Comparison of ENCODE assay signal across 23 cellular contexts in the genomic region with DNA sequence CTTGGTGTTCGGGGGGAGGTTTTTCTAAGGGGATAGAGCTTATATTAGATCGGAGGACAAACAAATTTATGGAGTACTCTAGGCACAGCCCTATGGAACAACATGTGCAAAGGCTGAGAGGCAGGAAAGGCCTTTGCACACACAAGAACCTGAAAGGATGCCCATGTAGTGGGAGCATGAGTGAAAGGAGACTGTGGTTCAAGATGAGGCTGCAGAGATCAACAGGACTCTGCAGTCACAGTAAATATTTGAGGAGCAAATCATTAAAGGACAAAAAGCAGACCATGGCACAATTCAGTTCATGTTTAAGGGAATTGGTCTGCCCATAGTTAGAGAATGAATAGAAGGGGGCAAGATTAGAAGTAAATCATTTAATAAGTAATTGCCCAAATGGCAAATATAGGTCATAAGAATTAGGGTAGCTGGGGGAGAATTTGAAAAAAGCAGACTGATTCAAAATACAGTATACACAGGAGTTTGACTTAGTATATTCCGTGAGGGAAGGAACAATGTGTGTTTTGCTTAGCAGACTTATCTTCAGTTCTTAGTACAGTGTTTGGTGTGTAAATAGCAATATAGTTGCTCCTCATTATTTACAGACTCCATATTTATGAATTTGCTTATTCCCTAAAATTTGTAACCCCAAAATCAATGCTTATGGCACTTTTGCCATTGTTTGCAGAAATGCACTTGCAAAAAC.
DNase-seq lines count a peak whose midpoint lies in the region; ATAC-seq and TF ChIP-seq lines count a peak whose summit lies in the region.
"Had no signal": no experiment of that assay in that cellular context is flagged by ENCODE, and none has a peak within 500 bp of the region (broad histone marks: within the 10 kb centered on the region; RNA-seq: fewer than 3 reads in every experiment).

No MANE protein-coding gene starts in this region.

- no peaks in the 10 kb centered on the region for H3K36me3 ChIP-seq in GM23338 (ENCODE audit: insufficient read depth)
- H3K36me3 ChIP-seq in right lobe of liver = no peaks in the 10 kb centered on the region
- H3K36me3 ChIP-seq: BE2C; BLaER1 treated with 17β-estradiol and CSF1 and Interleukin-3, amounts not matched to agents 10 nM and 100 nM had no signal

- no peaks in the 10 kb centered on the region for H3K9me3 ChIP-seq in right lobe of liver
- H3K9me3 ChIP-seq: A549; BE2C; BLaER1 treated with 17β-estradiol and CSF1 and Interleukin-3, amounts not matched to agents 10 nM and 100 nM had no signal

- no peaks in the 10 kb centered on the region for H3K79me2 ChIP-seq in GM23338 (replicated peaks; ENCODE audit: insufficient read depth)

- no peaks in the 10 kb centered on the region for H3K36me3 Mint-ChIP-seq in GM23338 (ENCODE audit: low read depth)
- no peaks in the 10 kb centered on the region for H3K36me3 Mint-ChIP-seq in activated naive CD8-positive, alpha-beta T cell treated with anti-CD3 and anti-CD28 coated beads, Interleukin-2, amount 50 U/mL, for 24 hours (ENCODE audit: low read depth)
- no peaks in the 10 kb centered on the region for H3K36me3 Mint-ChIP-seq in stimulated activated effector memory CD8-positive, alpha-beta T cell treated with anti-CD3 and anti-CD28 coated beads, Interleukin-12 subunit alpha, Interleukin-12 subunit beta, amount 100 ng/mL, for 72 hours
- H3K36me3 Mint-ChIP-seq: CD14-positive monocyte; CD8-positive, alpha-beta memory T cell had no signal

- no peaks in the 10 kb centered on the region for H3K27me3 Mint-ChIP-seq in GM23338 (ENCODE audit: insufficient read depth, low read depth, poor library complexity)
- H3K27me3 Mint-ChIP-seq in activated naive CD8-positive, alpha-beta T cell treated with anti-CD3 and anti-CD28 coated beads, Interleukin-2, amount 50 U/mL, for 24 hours = no peaks in the 10 kb centered on the region
- H3K27me3 Mint-ChIP-seq: CD4-positive, alpha-beta T cell; CD8-positive, alpha-beta memory T cell had no signal

- peaks cover 3% of the 10 kb centered on the region; the same call in 1 of the 3 replicates for H3K9me3 Mint-ChIP-seq in GM23338
- H3K9me3 Mint-ChIP-seq in activated naive CD8-positive, alpha-beta T cell treated with anti-CD3 and anti-CD28 coated beads, Interleukin-2, amount 50 U/mL, for 24 hours = no peaks in the 10 kb centered on the region
- H3K9me3 Mint-ChIP-seq in stimulated activated effector memory CD8-positive, alpha-beta T cell treated with anti-CD3 and anti-CD28 coated beads, Interleukin-12 subunit alpha, Interleukin-12 subunit beta, amount 100 ng/mL, for 72 hours = peaks cover 18% of the 10 kb centered on the region

- no peak overlapping the region for H3K27ac ChIP-seq in GM23338 (ENCODE audit: low read depth)
- H3K27ac ChIP-seq in VCaP = peak overlapping the region; percentile 36
- peak overlapping the region in 2 of 3 donors; percentile 22 to 40 for H3K27ac ChIP-seq in right lobe of liver
- H3K27ac ChIP-seq: A549; BLaER1 treated with 17β-estradiol and CSF1 and Interleukin-3, amounts not matched to agents 10 nM and 100 nM; GM23248 had no signal

- TF ChIP-seq CTCF in GM23338 (conservative IDR thresholded peaks at IDR 0.05; ENCODE audit: low read depth in 2 of 2) = no peak
- TF ChIP-seq CTCF in VCaP (conservative IDR thresholded peaks at IDR 0.05) = no peak
- no peak for TF ChIP-seq CTCF in right lobe of liver (IDR thresholded peaks at IDR 0.05)

- H3K27me3 ChIP-seq in GM23338 (ENCODE audit: insufficient read depth) = no peaks in the 10 kb centered on the region
- no peaks in the 10 kb centered on the region for H3K27me3 ChIP-seq in right lobe of liver
- H3K27me3 ChIP-seq: BE2C; BLaER1 treated with 17β-estradiol and CSF1 and Interleukin-3, amounts not matched to agents 10 nM and 100 nM had no signal

- H4K20me1 ChIP-seq in GM23338 (replicated peaks; ENCODE audit: insufficient read depth) = no peaks in the 10 kb centered on the region
- H4K20me1 ChIP-seq: BLaER1 treated with 17β-estradiol and CSF1 and Interleukin-3, amounts not matched to agents 10 nM and 100 nM had no signal

- peaks cover 9% of the 10 kb centered on the region; the same call in 1 of the 2 replicates for H3K4me1 ChIP-seq in GM23338 (ENCODE audit: insufficient read depth)
- peaks cover 0 to 31% (median 11%) of the 10 kb centered on the region in 4 donors for H3K4me1 ChIP-seq in right lobe of liver
- H3K4me1 ChIP-seq: A549; BE2C; BLaER1 treated with 17β-estradiol and CSF1 and Interleukin-3, amounts not matched to agents 10 nM and 100 nM had no signal

- ATAC-seq in GM23338 (no peak), right lobe of liver (peak; percentile 89 to 94 (median 93))
- no peak for ATAC-seq in activated naive CD8-positive, alpha-beta T cell treated with anti-CD3 and anti-CD28 coated beads, Interleukin-2, amount 50 U/mL, for 24 hours
- ATAC-seq in stimulated activated effector memory CD8-positive, alpha-beta T cell treated with anti-CD3 and anti-CD28 coated beads, Interleukin-12 subunit alpha, Interleukin-12 subunit beta, amount 100 ng/mL, for 72 hours = no peak
- ATAC-seq: A549, GM12878 had no signal

- no peak overlapping the region for H3K4me3 Mint-ChIP-seq in GM23338
- no peak overlapping the region for H3K4me3 Mint-ChIP-seq in activated naive CD8-positive, alpha-beta T cell treated with anti-CD3 and anti-CD28 coated beads, Interleukin-2, amount 50 U/mL, for 24 hours
- H3K4me3 Mint-ChIP-seq in stimulated activated effector memory CD8-positive, alpha-beta T cell treated with anti-CD3 and anti-CD28 coated beads, Interleukin-12 subunit alpha, Interleukin-12 subunit beta, amount 100 ng/mL, for 72 hours = no peak overlapping the region
- H3K4me3 Mint-ChIP-seq: CD14-positive monocyte; CD4-positive, alpha-beta T cell; CD8-positive, alpha-beta memory T cell had no signal

- H3K4me1 Mint-ChIP-seq in GM23338 = peaks cover 16% of the 10 kb centered on the region
- no peaks in the 10 kb centered on the region for H3K4me1 Mint-ChIP-seq in activated naive CD8-positive, alpha-beta T cell treated with anti-CD3 and anti-CD28 coated beads, Interleukin-2, amount 50 U/mL, for 24 hours
- no peaks in the 10 kb centered on the region for H3K4me1 Mint-ChIP-seq in stimulated activated effector memory CD8-positive, alpha-beta T cell treated with anti-CD3 and anti-CD28 coated beads, Interleukin-12 subunit alpha, Interleukin-12 subunit beta, amount 100 ng/mL, for 72 hours
- H3K4me1 Mint-ChIP-seq: CD14-positive monocyte; CD8-positive, alpha-beta memory T cell had no signal

- no peaks in the 10 kb centered on the region for H3F3A ChIP-seq in GM23338 (replicated peaks; ENCODE audit: low read depth)

- H2AFZ ChIP-seq in GM23338 = peak overlapping the region; percentile 86; the same call in 1 of the 2 replicates
- H2AFZ ChIP-seq: GM23248 had no signal

- DNase-seq in GM23338 (ENCODE audit: low spot score) (no peak), right lobe of liver (peak in 1 of 3 donors; percentile 54), retina (no peak)
- DNase-seq in activated naive CD8-positive, alpha-beta T cell treated with anti-CD3 and anti-CD28 coated beads, Interleukin-2, amount 50 U/mL, for 24 hours = no peak
- no peak for DNase-seq in stimulated activated effector memory CD8-positive, alpha-beta T cell treated with anti-CD3 and anti-CD28 coated beads, Interleukin-12 subunit alpha, Interleukin-12 subunit beta, amount 100 ng/mL, for 72 hours (ENCODE audit: low spot score in 2 of 2)
- DNase-seq: 8988T; ACHN; AML-193; BE2C; CD4-positive, alpha-beta T cell; CD8-positive, alpha-beta memory T cell; DMS 273 treated with DMSO at 0.1 percent for 48 hours; DMS79; EL; GDM1; GM23248; H7; HCEC 1CT had no signal

- no peak overlapping the region for H3K4me2 ChIP-seq in GM23338
- H3K4me2 ChIP-seq: A549; BLaER1 treated with 17β-estradiol and CSF1 and Interleukin-3, amounts not matched to agents 10 nM and 100 nM had no signal

- TF ChIP-seq POLR2A in right lobe of liver (IDR thresholded peaks at IDR 0.05) = no peak

- WGBS in right lobe of liver (ENCODE audit: insufficient coverage, low coverage, low lambda C conversion rate, missing lambda C conversion rate) = 23% methylated on average over 3 of the region's 3 CpGs

- H3K4me3 ChIP-seq in GM23338 (no peak overlapping the region), right lobe of liver (no peak overlapping the region)
- H3K4me3 ChIP-seq: A549; BLaER1 treated with 17β-estradiol and CSF1 and Interleukin-3, amounts not matched to agents 10 nM and 100 nM; GM12878; GM23248 had no signal

- no peak overlapping the region for H3K27ac Mint-ChIP-seq in GM23338
- no peak overlapping the region for H3K27ac Mint-ChIP-seq in activated naive CD8-positive, alpha-beta T cell treated with anti-CD3 and anti-CD28 coated beads, Interleukin-2, amount 50 U/mL, for 24 hours
- H3K27ac Mint-ChIP-seq in stimulated activated effector memory CD8-positive, alpha-beta T cell treated with anti-CD3 and anti-CD28 coated beads, Interleukin-12 subunit alpha, Interleukin-12 subunit beta, amount 100 ng/mL, for 72 hours = no peak overlapping the region
- H3K27ac Mint-ChIP-seq: CD14-positive monocyte; CD4-positive, alpha-beta T cell; CD8-positive, alpha-beta memory T cell had no signal

- intact Hi-C loops in right lobe of liver (cut with DNase I) = no loop called here

- no peaks in the 10 kb centered on the region; the same call in 1 of the 2 replicates for H3K9me2 ChIP-seq in GM23338 (ENCODE audit: insufficient read depth)

TF ChIP-seq in GM23338, 12 proteins besides CTCF, POLR2A, EP300 and RAD21 (continues in another document):
- no peak for TF ChIP-seq ZNF114 (CRISPR knock-in tag; IDR thresholded peaks at IDR 0.05)
- TF ChIP-seq STAT1 (IDR thresholded peaks at IDR 0.05; ENCODE audit: unreplicated experiment) = no peak
- TF ChIP-seq, protein P1, sequence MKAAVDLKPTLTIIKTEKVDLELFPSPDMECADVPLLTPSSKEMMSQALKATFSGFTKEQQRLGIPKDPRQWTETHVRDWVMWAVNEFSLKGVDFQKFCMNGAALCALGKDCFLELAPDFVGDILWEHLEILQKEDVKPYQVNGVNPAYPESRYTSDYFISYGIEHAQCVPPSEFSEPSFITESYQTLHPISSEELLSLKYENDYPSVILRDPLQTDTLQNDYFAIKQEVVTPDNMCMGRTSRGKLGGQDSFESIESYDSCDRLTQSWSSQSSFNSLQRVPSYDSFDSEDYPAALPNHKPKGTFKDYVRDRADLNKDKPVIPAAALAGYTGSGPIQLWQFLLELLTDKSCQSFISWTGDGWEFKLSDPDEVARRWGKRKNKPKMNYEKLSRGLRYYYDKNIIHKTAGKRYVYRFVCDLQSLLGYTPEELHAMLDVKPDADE (IDR thresholded peaks at IDR 0.05) = no peak
- no peak for TF ChIP-seq EZH2 (IDR thresholded peaks at IDR 0.05; ENCODE audit: low read depth, unreplicated experiment)

Comparison
In these comparisons a context has a peak if more than half of its experiments do, and no peak if none do; other contexts are left out.
1. ATAC-seq: peak in right lobe of liver (4 of 4); none in GM23338 (single experiment), activated naive CD8-positive, alpha-beta T cell treated with anti-CD3 and anti-CD28 coated beads, Interleukin-2, amount 50 U/mL, for 24 hours (single experiment) and stimulated activated effector memory CD8-positive, alpha-beta T cell treated with anti-CD3 and anti-CD28 coated beads, Interleukin-12 subunit alpha, Interleukin-12 subunit beta, amount 100 ng/mL, for 72 hours (single experiment).